In genomic region chr20:46978871-46979536, GRCh38 we compare ENCODE assay signal across 16 cellular contexts.
A peak's percentile ranks its signal among the peaks of the same experiment; 100 is the strongest.
DNase-seq lines count a peak whose midpoint lies in the region; TF ChIP-seq lines count a peak whose summit lies in the region.
"Had no signal": no experiment of that assay in that cellular context is flagged by ENCODE, and none has a peak within 500 bp of the region (broad histone marks: within the 10 kb centered on the region; RNA-seq: fewer than 3 reads in every experiment).

No MANE protein-coding gene starts in this region.

- H3K27me3 Mint-ChIP-seq in nephron progenitor cell (ENCODE audit: low read depth, poor library complexity), result peaks cover 8% of the 10 kb centered on the region

- 76% methylated on average over 11 of the region's 11 CpGs for WGBS in HUES64

- H3K9ac ChIP-seq in BLaER1 treated with 17β-estradiol and CSF1 and Interleukin-3, amounts not matched to agents 10 nM and 100 nM, result peak overlapping the region in 1 of 11 experiments; percentile 39; a peak in 1 of 22 replicates
- H3K9ac ChIP-seq in HUES64 (ENCODE audit: low read depth, low read length), result peak overlapping the region; percentile 5; the same call in 1 of the 2 replicates

- peaks cover 17 to 21% (median 19%) of the 10 kb centered on the region in 11 experiments for H3K9me3 ChIP-seq in BLaER1 treated with 17β-estradiol and CSF1 and Interleukin-3, amounts not matched to agents 10 nM and 100 nM (replicated peaks in 1 of 11)
- no peaks in the 10 kb centered on the region for H3K9me3 ChIP-seq in HUES64 (ENCODE audit: insufficient read depth, low read depth, low read length)
- H3K9me3 ChIP-seq in WERI-Rb-1 (ENCODE audit: severe bottlenecking), result peaks cover 5% of the 10 kb centered on the region

- no peaks in the 10 kb centered on the region for H3K27me3 ChIP-seq in BLaER1 treated with 17β-estradiol and CSF1 and Interleukin-3, amounts not matched to agents 10 nM and 100 nM
- no peaks in the 10 kb centered on the region for H3K27me3 ChIP-seq in HUES64 (ENCODE audit: insufficient read depth, low read length)
- no peaks in the 10 kb centered on the region for H3K27me3 ChIP-seq in WERI-Rb-1 (ENCODE audit: insufficient read depth, low read depth, severe bottlenecking)

- peaks cover 22% of the 10 kb centered on the region for H3K36me3 Mint-ChIP-seq in nephron progenitor cell (ENCODE audit: low read depth)
- H3K36me3 Mint-ChIP-seq: activated naive CD4-positive, alpha-beta T cell treated with anti-CD3 and anti-CD28 coated beads, Interleukin-2, amount 50 U/mL, for 24 hours had no signal

- no peak overlapping the region for H3K27ac ChIP-seq in BLaER1 treated with 17β-estradiol and CSF1 and Interleukin-3, amounts not matched to agents 10 nM and 100 nM
- no peak overlapping the region for H3K27ac ChIP-seq in HUES64 (ENCODE audit: low read depth, low read length)
- H3K27ac ChIP-seq in WERI-Rb-1, result peak overlapping the region; percentile 98

- H3K4me2 ChIP-seq in BLaER1 treated with 17β-estradiol and CSF1 and Interleukin-3, amounts not matched to agents 10 nM and 100 nM, result peak overlapping the region; percentile 50 to 79 (median 69)

- H3K4me1 Mint-ChIP-seq in nephron progenitor cell, result peaks cover 31% of the 10 kb centered on the region
- H3K4me1 Mint-ChIP-seq: activated naive CD4-positive, alpha-beta T cell treated with anti-CD3 and anti-CD28 coated beads, Interleukin-2, amount 50 U/mL, for 24 hours had no signal

- H4K20me1 ChIP-seq in BLaER1 treated with 17β-estradiol and CSF1 and Interleukin-3, amounts not matched to agents 10 nM and 100 nM, result no peaks in the 10 kb centered on the region

- DNase-seq in WERI-Rb-1 (peak; percentile 95), nephron progenitor cell (peak; percentile 61), GM19240 (ENCODE audit: insufficient read length, low spot score) (no peak), NCI-H345 treated with DMSO at 0.1 percent for 48 hours (lab: John Stamatoyannopoulos, UW; ENCODE audit: unreplicated experiment) (no peak), NCI-H1092 treated with DMSO at 0.1 percent for 48 hours (lab: John Stamatoyannopoulos, UW) (no peak)
- DNase-seq: activated CD8-positive, alpha-beta memory T cell treated with anti-CD3 and anti-CD28 coated beads, Interleukin-2, amount 50 U/mL, for 4 hours; effector CD4-positive, alpha-beta T cell; midbrain; NCI-H2081 treated with DMSO at 0.1 percent for 48 hours; NK-92 treated with Interleukin-12 subunit alpha and Interleukin-12 subunit beta, amount 100 ng/mL, for 24 hours; stimulated activated CD4-positive, alpha-beta T cell treated with anti-CD3 and anti-CD28 coated beads, Interleukin-4, amount 100 ng/mL, for 24 hours; stimulated activated CD8-positive, alpha-beta memory T cell treated with anti-CD3 and anti-CD28 coated beads, Interleukin-4, amount 100 ng/mL, for 48 hours; T-helper 17 cell had no signal

- peaks cover 30% of the 10 kb centered on the region for H3K9me3 Mint-ChIP-seq in nephron progenitor cell

- no peaks in the 10 kb centered on the region for H3K36me3 ChIP-seq in BLaER1 treated with 17β-estradiol and CSF1 and Interleukin-3, amounts not matched to agents 10 nM and 100 nM
- H3K36me3 ChIP-seq in HUES64 (ENCODE audit: insufficient read depth, low read length) (no peaks in the 10 kb centered on the region), WERI-Rb-1 (peaks cover 3% of the 10 kb centered on the region)

- peaks cover 12 to 19% (median 16%) of the 10 kb centered on the region in 10 experiments for H3K4me1 ChIP-seq in BLaER1 treated with 17β-estradiol and CSF1 and Interleukin-3, amounts not matched to agents 10 nM and 100 nM
- peaks cover 10% of the 10 kb centered on the region for H3K4me1 ChIP-seq in HUES64 (ENCODE audit: insufficient read depth, low read length)

- peak overlapping the region; percentile 91 for H3K27ac Mint-ChIP-seq in nephron progenitor cell
- H3K27ac Mint-ChIP-seq: activated naive CD4-positive, alpha-beta T cell treated with anti-CD3 and anti-CD28 coated beads, Interleukin-2, amount 50 U/mL, for 24 hours; T-helper 17 cell had no signal

- H3K4me3 Mint-ChIP-seq in nephron progenitor cell, result peak overlapping the region; percentile 67
- H3K4me3 Mint-ChIP-seq: activated naive CD4-positive, alpha-beta T cell treated with anti-CD3 and anti-CD28 coated beads, Interleukin-2, amount 50 U/mL, for 24 hours; T-helper 17 cell had no signal

- no peak overlapping the region for H3K4me3 ChIP-seq in BLaER1 treated with 17β-estradiol and CSF1 and Interleukin-3, amounts not matched to agents 10 nM and 100 nM
- H3K4me3 ChIP-seq in HUES64 (ENCODE audit: low read length) (no peak overlapping the region), WERI-Rb-1 (ENCODE audit: low read depth, low read length) (peak overlapping the region; percentile 4; the same call in 1 of the 2 replicates)

- TF ChIP-seq CTCF in WERI-Rb-1 (IDR thresholded peaks at IDR 0.05; ENCODE audit: low read depth, low read length) (no peak), nephron progenitor cell (IDR thresholded peaks at IDR 0.05) (no peak)

Comparison
In these comparisons a context has a peak if more than half of its experiments do, and no peak if none do; other contexts are left out.
1. DNase-seq: peak in WERI-Rb-1 (single experiment) and nephron progenitor cell (single experiment); none in GM19240 (single experiment), NCI-H345 treated with DMSO at 0.1 percent for 48 hours (single experiment) and NCI-H1092 treated with DMSO at 0.1 percent for 48 hours (single experiment).